Comparison of ENCODE assay signal across 19 cellular contexts in genomic region chr4:38774181-38774580, GRCh38. TPM values are rescaled to one million over a fixed set of nuclear protein-coding genes. Genes with fewer than 3 reads are reported as not detected.
DNase-seq lines count a peak whose midpoint lies in the region; ATAC-seq, FAIRE-seq and TF ChIP-seq lines count a peak whose summit lies in the region.
"Had no signal": no experiment of that assay in that cellular context is flagged by ENCODE, and none has a peak within 500 bp of the region (broad histone marks: within the 10 kb centered on the region; RNA-seq: fewer than 3 reads in every experiment).

No MANE protein-coding gene starts in this region.

- CTCF ChIA-PET in GM12878 (lab: Yijun Ruan, JAX) = interaction anchor here (0.9 to 1.3 kb wide), 3 partner anchors 8 to 86 kb away, joined by 4 to 5 read pairs (median 5); partner anchors contain the start of gene TLR10

- H3K36me3 ChIP-seq in GM12878 (ENCODE audit: control insufficient read depth in 2 of 2, insufficient read depth in 2 of 2, low read length in 1 of 2) (peaks cover 2 to 40% of the 10 kb centered on the region in 2 experiments), subcutaneous abdominal adipose tissue (ENCODE audit: control insufficient read depth in 5 of 5, insufficient read depth in 5 of 5, low read length in 5 of 5) (no peaks in the 10 kb centered on the region)
- H3K36me3 ChIP-seq: MG63 had no signal

- no peak for TF ChIP-seq CTCF in GM12878 (IDR thresholded peaks at IDR 0.05 in 2 of 3, conservative IDR thresholded peaks at IDR 0.05 in 1 of 3; ENCODE audit: control insufficient read depth in 2 of 3, extremely low read depth in 1 of 3, insufficient read depth in 1 of 3, low read depth in 3 of 3, low read length in 3 of 3)

- H3K9ac ChIP-seq in GM12878 (ENCODE audit: control insufficient read depth, insufficient read depth, low read length) (no peak overlapping the region), subcutaneous abdominal adipose tissue (ENCODE audit: low read length in 5 of 5) (no peak overlapping the region)

- SMC1A ChIA-PET in GM12878 (lab: Charles Lee; ENCODE audit: uncharacterized antibody, unreplicated experiment) = interaction anchor here (1.4 to 5.8 kb wide), 2 partner anchors 10 to 13 kb away, joined by 7 to 50 read pairs; no protein-coding TSS in a partner anchor

- peaks cover 56% of the 10 kb centered on the region for H3K79me2 ChIP-seq in GM12878 (ENCODE audit: control insufficient read depth, insufficient read depth, low read length)

- ATAC-seq in GM12878 (no peak), HG03025 (IDR thresholded peaks at IDR 0.05; ENCODE audit: low FRiP score, unreplicated experiment) (no peak)

- peaks cover 62% of the 10 kb centered on the region for H3K9me3 ChIP-seq in GM12878 (replicated peaks; ENCODE audit: control insufficient read depth, insufficient read depth, low read length)
- no peaks in the 10 kb centered on the region for H3K9me3 ChIP-seq in subcutaneous abdominal adipose tissue (ENCODE audit: control insufficient read depth in 5 of 5, low read length in 5 of 5)
- H3K9me3 ChIP-seq: MG63 had no signal

- DNase-seq in MV-4-11 (lab: John Stamatoyannopoulos, UW) (peak; percentile 25), GM12878 (ENCODE audit: low read depth, low spot score) (no peak), fibroblast of peridontal ligament (ENCODE audit: extremely low read depth) (peak; percentile 29), erythroblast (lab: John Stamatoyannopoulos, UW) (no peak), NCI-H510A (lab: John Stamatoyannopoulos, UW) (no peak)
- DNase-seq: ACHN, DMS79, H9, IMR-90, MG63, NCI-H1092, NCI-H1436 treated with DMSO at 0.1 percent for 48 hours, NCI-H2081 treated with DMSO at 0.1 percent for 48 hours, NCI-H510A treated with DMSO at 0.1 percent for 48 hours, NCI-H774 had no signal

- POLR2A ChIA-PET in GM12878 (lab: Charles Lee) = interaction anchor here (1.0 to 1.3 kb wide), 2 partner anchors 9 to 35 kb away, joined by 3 read pairs; no protein-coding TSS in a partner anchor

- 71% methylated on average over 4 of the region's 4 CpGs for WGBS in GM12878 (ENCODE audit: insufficient coverage, insufficient replicate concordance, low lambda C conversion rate, missing lambda C conversion rate)

- H2AFZ ChIP-seq in GM12878 (ENCODE audit: control insufficient read depth, low read depth, low read length) = no peak overlapping the region

- in situ Hi-C loops in GM12878 (cut with MboI) = loop anchor here (25.0 kb wide), 1 partner anchor 263 kb away; the partner anchor contains the start of gene TMEM156

- no peak overlapping the region for H3K4me2 ChIP-seq in GM12878 (ENCODE audit: control insufficient read depth, insufficient read depth)

- no peak overlapping the region for H3K4me3 ChIP-seq in GM12878
- no peak overlapping the region for H3K4me3 ChIP-seq in subcutaneous abdominal adipose tissue (ENCODE audit: low read depth in 1 of 5, low read length in 5 of 5)
- H3K4me3 ChIP-seq: MG63 had no signal

- no peaks in the 10 kb centered on the region for H4K20me1 ChIP-seq in GM12878 (ENCODE audit: control insufficient read depth, insufficient read depth)

- BruUV-seq in GM12878 (replicated peaks; lab: Mats Ljungman, UMichigan) = no TSS peak

- TF ChIP-seq RAD21 in GM12878 (IDR thresholded peaks at IDR 0.05; ENCODE audit: insufficient read depth, low read depth, low read length) = no peak

- RAD21 ChIA-PET in GM12878 (lab: Charles Lee; ENCODE audit: unreplicated experiment) = interaction anchor here (1.0 kb wide), 1 partner anchor 9 kb away, joined by 3 read pairs; no protein-coding TSS in a partner anchor

- TF ChIP-seq POLR2A in GM12878 (IDR thresholded peaks at IDR 0.05; ENCODE audit: low read depth, low read length) (no peak), erythroblast (IDR thresholded peaks at IDR 0.05; ENCODE audit: low read length) (no peak)

- H3K4me1 ChIP-seq in GM12878 (ENCODE audit: control insufficient read depth, insufficient read depth, low read length) = peaks cover 8% of the 10 kb centered on the region; the same call in 1 of the 2 replicates
- peaks cover 0 to 22% (median 7%) of the 10 kb centered on the region in 5 donors for H3K4me1 ChIP-seq in subcutaneous abdominal adipose tissue (ENCODE audit: control insufficient read depth in 5 of 5, insufficient read depth in 5 of 5, low read length in 5 of 5)

- intact Hi-C loops in GM12878 (cut with micrococcal nuclease; ENCODE audit: unreplicated experiment) = no loop called here

- no peak overlapping the region for H3K27ac ChIP-seq in GM12878 (ENCODE audit: control insufficient read depth, insufficient read depth)
- H3K27ac ChIP-seq in subcutaneous abdominal adipose tissue (ENCODE audit: low read depth, low read length) = peak overlapping the region; percentile 42
- H3K27ac ChIP-seq: C4-2B had no signal

- H3K27me3 ChIP-seq in GM12878 (replicated peaks in 1 of 2; ENCODE audit: control insufficient read depth in 2 of 2, insufficient read depth in 2 of 2, low read length in 1 of 2) (no peaks in the 10 kb centered on the region), subcutaneous abdominal adipose tissue (ENCODE audit: control insufficient read depth in 5 of 5, insufficient read depth in 4 of 5, low read length in 5 of 5) (no peaks in the 10 kb centered on the region)
- H3K27me3 ChIP-seq: MG63 had no signal

- no peak for FAIRE-seq in GM12878 (lab: Jason Lieb, UNC)
- FAIRE-seq: HTR-8/SVneo had no signal

- no peak for TF ChIP-seq EP300 in GM12878 (IDR thresholded peaks at IDR 0.05; ENCODE audit: borderline replicate concordance in 1 of 2, control insufficient read depth in 1 of 2, low read depth in 2 of 2, low read length in 2 of 2)

TF ChIP-seq in GM12878, 131 proteins besides CTCF, POLR2A, EP300 and RAD21 (continues in another document):
- no peak for TF ChIP-seq EED (IDR thresholded peaks at IDR 0.05; ENCODE audit: low read depth)
- no peak for TF ChIP-seq YBX1 (IDR thresholded peaks at IDR 0.05)
- TF ChIP-seq CBFB (IDR thresholded peaks at IDR 0.05; ENCODE audit: low read depth) = 0 out of 2 replicates have a peak, but pooled peaks have one; percentile 27
- TF ChIP-seq CBX5 (IDR thresholded peaks at IDR 0.05; ENCODE audit: low read depth) = 0 out of 2 replicates have a peak, but pooled peaks have one; percentile 8
- TF ChIP-seq PAX8 (IDR thresholded peaks at IDR 0.05) = no peak
- TF ChIP-seq BCLAF1 (IDR thresholded peaks at IDR 0.05) = no peak
- no peak for TF ChIP-seq ESRRA (IDR thresholded peaks at IDR 0.05; ENCODE audit: low read length)

RNA-seq across cellular contexts. Expression of gene TLR10, which starts 8.6 kb away (rescaled TPM):
- 307 and 331 TPM in 2 replicates for total RNA-seq in GM12878 (2013; cell fraction: nucleolus; rRNA removed)
- total RNA-seq in GM12878 (2014; rRNA removed) = 82.7 and 109 TPM in 2 replicates
- 107 and 109 TPM in 2 replicates for total RNA-seq in GM12878 (2014; rRNA removed; fragmentation: Illumina TruSeq; extraction: Trizol)
- 50.4 and 52.8 TPM in 2 replicates for total RNA-seq in GM12878 (2021)
- 37.6 TPM for polyA plus RNA-seq in GM12878 (2011; ENCODE audit: low read depth)
- polyA plus RNA-seq in GM12878 (2011; rRNA removed) = 149 and 243 TPM in 2 replicates
- 53.5 and 61.0 TPM in 2 replicates for polyA plus RNA-seq in GM12878 (2011; cell fraction: cytosol; rRNA removed)
- 75.6 and 82.5 TPM in 2 replicates for polyA plus RNA-seq in GM12878 (2011; cell fraction: nucleus; rRNA removed)
- polyA plus RNA-seq in GM12878 (2012) = 49.5 and 69.6 TPM in 2 replicates
- 118 and 166 TPM in 2 replicates for polyA plus RNA-seq in GM12878 (2014; fragmentation: Illumina TruSeq; extraction: Trizol)
- polyA plus RNA-seq in GM12878 (2014; fragmentation: Nextera tagmentation; extraction: Ambion mirVana) = 10 to 100 TPM; 31.5 to 41.8 TPM
- polyA plus RNA-seq in GM12878 (2014; rRNA removed) = 65.8 and 79.3 TPM in 2 replicates
- 10 to 100 TPM; 45.9 to 47.1 TPM for polyA plus RNA-seq in GM12878 (2016; fragmentation: Nextera tagmentation; extraction: Ambion mirVana)
- 80.6 and 111 TPM in 2 replicates for polyA minus RNA-seq in GM12878 (2011; rRNA and poly(A)+ RNA removed)
- 23.4 and 28.1 TPM in 2 replicates for polyA minus RNA-seq in GM12878 (2011; cell fraction: cytosol; rRNA and poly(A)+ RNA removed)
- polyA minus RNA-seq in GM12878 (2011; cell fraction: nucleus; rRNA and poly(A)+ RNA removed) = 39.7 and 47.2 TPM in 2 replicates
- total RNA-seq: H9, IMR-90 had no signal
- polyA plus RNA-seq: IMR-90 had no signal

RNA-seq across cellular contexts. Expression of gene TLR1, which starts 30.4 kb away (rescaled TPM):
- total RNA-seq in GM12878 (2013; cell fraction: nucleolus; rRNA removed) = 324 and 329 TPM in 2 replicates
- total RNA-seq in GM12878 (2014; rRNA removed) (33.7 and 41.4 TPM in 2 replicates), GM12878 (2014; rRNA removed; fragmentation: Illumina TruSeq; extraction: Trizol) (33.9 and 35.1 TPM in 2 replicates), GM12878 (2021) (22.4 and 22.9 TPM in 2 replicates)
- 21.7 TPM for polyA plus RNA-seq in GM12878 (2011; ENCODE audit: low read depth)
- polyA plus RNA-seq in GM12878 (2011; rRNA removed) (57.1 and 86.9 TPM in 2 replicates), GM12878 (2014; fragmentation: Illumina TruSeq; extraction: Trizol) (35.0 and 46.6 TPM in 2 replicates), GM12878 (2014; fragmentation: Nextera tagmentation; extraction: Ambion mirVana) (1 to 10 TPM; 9.3 to 9.5 TPM), GM12878 (2014; rRNA removed) (13.0 and 16.5 TPM in 2 replicates), GM12878 (2016; fragmentation: Nextera tagmentation; extraction: Ambion mirVana) (10 to 100 TPM; 17.1 to 17.9 TPM)
- polyA plus RNA-seq in GM12878 (2011; cell fraction: cytosol; rRNA removed) = 22.3 and 24.5 TPM in 2 replicates
- polyA plus RNA-seq in GM12878 (2011; cell fraction: nucleus; rRNA removed) = 41.1 and 61.6 TPM in 2 replicates
- polyA plus RNA-seq in GM12878 (2012) = 26.0 and 27.3 TPM in 2 replicates
- polyA minus RNA-seq in GM12878 (2011; rRNA and poly(A)+ RNA removed) = 75.7 and 81.3 TPM in 2 replicates
- 20.4 and 25.1 TPM in 2 replicates for polyA minus RNA-seq in GM12878 (2011; cell fraction: cytosol; rRNA and poly(A)+ RNA removed)
- polyA minus RNA-seq in GM12878 (2011; cell fraction: nucleus; rRNA and poly(A)+ RNA removed) = 110 and 111 TPM in 2 replicates
- total RNA-seq: H9 had no signal

Comparison
In these comparisons a context has a peak if more than half of its experiments do, and no peak if none do; other contexts are left out.
1. DNase-seq: peak in MV-4-11 (single experiment) and fibroblast of peridontal ligament (single experiment); none in GM12878 (single experiment), erythroblast (0 of 2) and NCI-H510A (single experiment).